ENCODE assay signal across 15 cellular contexts in the genomic region with DNA sequence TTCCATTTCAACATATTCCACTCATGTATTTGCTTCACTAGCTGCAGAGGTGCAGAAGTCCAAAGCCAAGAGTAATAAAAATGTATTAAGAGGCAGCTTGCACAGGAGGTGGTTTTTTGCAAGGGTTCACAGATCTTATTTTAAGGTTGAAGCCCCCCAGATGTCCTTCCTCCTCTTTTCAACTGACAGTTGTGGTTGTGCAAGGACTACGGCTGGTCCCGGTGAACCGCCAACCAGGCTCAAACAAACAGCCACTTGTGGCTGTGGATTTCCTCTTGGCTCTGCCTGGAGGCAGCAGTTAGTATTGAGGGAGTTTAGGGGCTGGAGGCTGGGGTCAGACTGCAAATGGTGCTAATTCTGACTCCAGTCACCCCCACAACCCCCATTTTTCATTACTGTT.
"Had no signal": no experiment of that assay in that cellular context is flagged by ENCODE, and none has a peak within 500 bp of the region (broad histone marks: within the 10 kb centered on the region; RNA-seq: fewer than 3 reads in every experiment).

No MANE protein-coding gene starts in this region.

- H3K36me3 ChIP-seq: ascending aorta, breast epithelium, neutrophil had no signal

- H3K4me3 Mint-ChIP-seq: activated CD4-positive, alpha-beta memory T cell treated with anti-CD3 and anti-CD28 coated beads, Interleukin-2, amount 10 ng/mL, durations not matched to agents 7 days and 5 days; activated naive CD4-positive, alpha-beta T cell treated with anti-CD3 and anti-CD28 coated beads, Interleukin-2, amount 10 ng/mL, durations not matched to agents 7 days and 5 days; activated T-cell treated with anti-CD3 and anti-CD28 coated beads, Interleukin-2, amount 50 U/mL, for 24 hours; dendritic cell treated with granulocyte-macrophage colony-stimulating factor and Interleukin-4, amounts not matched to agents 40 ng/mL and 50 ng/mL, for 4 days; natural killer cell had no signal

- H3K27me3 Mint-ChIP-seq: dendritic cell treated with granulocyte-macrophage colony-stimulating factor and Interleukin-4, amounts not matched to agents 40 ng/mL and 50 ng/mL, for 4 days had no signal

- H3K9me3 ChIP-seq: ascending aorta, breast epithelium, neutrophil had no signal

- ATAC-seq: natural killer cell had no signal

- H3K27ac ChIP-seq: ascending aorta, breast epithelium, neutrophil had no signal

- H3K4me3 ChIP-seq: ascending aorta, breast epithelium had no signal

- H3K27me3 ChIP-seq: ascending aorta, breast epithelium, neutrophil had no signal

- H3K9me3 Mint-ChIP-seq: activated CD4-positive, alpha-beta memory T cell treated with anti-CD3 and anti-CD28 coated beads, Interleukin-2, amount 10 ng/mL, durations not matched to agents 7 days and 5 days; activated naive CD4-positive, alpha-beta T cell treated with anti-CD3 and anti-CD28 coated beads, Interleukin-2, amount 10 ng/mL, durations not matched to agents 7 days and 5 days; activated T-cell treated with anti-CD3 and anti-CD28 coated beads, Interleukin-2, amount 50 U/mL, for 24 hours; dendritic cell treated with granulocyte-macrophage colony-stimulating factor and Interleukin-4, amounts not matched to agents 40 ng/mL and 50 ng/mL, for 4 days; natural killer cell had no signal

- H3K36me3 Mint-ChIP-seq: activated naive CD4-positive, alpha-beta T cell treated with anti-CD3 and anti-CD28 coated beads, Interleukin-2, amount 10 ng/mL, durations not matched to agents 7 days and 5 days; natural killer cell had no signal

- H3K4me1 ChIP-seq: ascending aorta, breast epithelium had no signal

- H3K27ac Mint-ChIP-seq: activated CD4-positive, alpha-beta memory T cell treated with anti-CD3 and anti-CD28 coated beads, Interleukin-2, amount 10 ng/mL, durations not matched to agents 7 days and 5 days; activated naive CD4-positive, alpha-beta T cell treated with anti-CD3 and anti-CD28 coated beads, Interleukin-2, amount 10 ng/mL, durations not matched to agents 7 days and 5 days; activated T-cell treated with anti-CD3 and anti-CD28 coated beads, Interleukin-2, amount 50 U/mL, for 24 hours; dendritic cell treated with granulocyte-macrophage colony-stimulating factor and Interleukin-4, amounts not matched to agents 40 ng/mL and 50 ng/mL, for 4 days; natural killer cell had no signal

- H3K4me1 Mint-ChIP-seq: activated CD4-positive, alpha-beta memory T cell treated with anti-CD3 and anti-CD28 coated beads, Interleukin-2, amount 10 ng/mL, durations not matched to agents 7 days and 5 days; activated naive CD4-positive, alpha-beta T cell treated with anti-CD3 and anti-CD28 coated beads, Interleukin-2, amount 10 ng/mL, durations not matched to agents 7 days and 5 days; natural killer cell had no signal

- DNase-seq: activated CD4-positive, alpha-beta memory T cell treated with anti-CD3 and anti-CD28 coated beads, Interleukin-2, amount 10 ng/mL, durations not matched to agents 7 days and 5 days; activated CD4-positive, alpha-beta T cell treated with anti-CD3 and anti-CD28 coated beads for 4 hours; activated naive CD4-positive, alpha-beta T cell treated with anti-CD3 and anti-CD28 coated beads, Interleukin-2, amount 10 ng/mL, durations not matched to agents 7 days and 5 days; activated T-cell treated with anti-CD3 and anti-CD28 coated beads, Interleukin-2, amount 50 U/mL, for 24 hours; cerebellar nuclear complex; effector memory CD4-positive, alpha-beta T cell; foreskin fibroblast; kidney glomerular epithelial cell; mesenchymal stem cell; natural killer cell; stimulated activated CD4-positive, alpha-beta T cell treated with anti-CD3 and anti-CD28 coated beads, Interleukin-1b, Interleukin-23, amount 100 ng/mL, for 48 hours had no signal
